ENCODE assay signal across 1 cellular context in the genomic region with DNA sequence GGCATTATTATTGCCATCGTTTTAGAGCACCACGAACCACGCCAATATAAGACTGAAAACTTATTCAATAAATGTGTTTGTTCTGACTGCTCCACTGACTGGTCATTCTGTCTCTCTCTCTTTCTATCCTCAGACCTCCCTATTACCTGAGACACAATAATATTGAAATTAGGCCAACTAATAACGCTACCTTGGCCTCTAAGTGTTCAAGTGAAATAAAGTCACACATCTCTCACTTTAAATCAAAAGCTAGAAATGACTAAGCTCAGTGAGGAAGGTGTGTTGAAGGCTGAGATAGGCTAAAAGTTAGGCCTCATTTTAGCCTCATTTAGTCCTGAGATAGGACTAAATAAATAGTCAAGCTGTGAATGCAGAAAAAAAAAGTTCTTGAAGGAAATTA.
TF ChIP-seq lines count a peak whose summit lies in the region.

No MANE protein-coding gene starts in this region.

TF ChIP-seq in GM12878, 131 proteins besides CTCF, POLR2A, EP300 and RAD21 (continued from another document):
- TF ChIP-seq, protein P1, sequence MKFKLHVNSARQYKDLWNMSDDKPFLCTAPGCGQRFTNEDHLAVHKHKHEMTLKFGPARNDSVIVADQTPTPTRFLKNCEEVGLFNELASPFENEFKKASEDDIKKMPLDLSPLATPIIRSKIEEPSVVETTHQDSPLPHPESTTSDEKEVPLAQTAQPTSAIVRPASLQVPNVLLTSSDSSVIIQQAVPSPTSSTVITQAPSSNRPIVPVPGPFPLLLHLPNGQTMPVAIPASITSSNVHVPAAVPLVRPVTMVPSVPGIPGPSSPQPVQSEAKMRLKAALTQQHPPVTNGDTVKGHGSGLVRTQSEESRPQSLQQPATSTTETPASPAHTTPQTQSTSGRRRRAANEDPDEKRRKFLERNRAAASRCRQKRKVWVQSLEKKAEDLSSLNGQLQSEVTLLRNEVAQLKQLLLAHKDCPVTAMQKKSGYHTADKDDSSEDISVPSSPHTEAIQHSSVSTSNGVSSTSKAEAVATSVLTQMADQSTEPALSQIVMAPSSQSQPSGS (IDR thresholded peaks at IDR 0.05; ENCODE audit: low read length), result peak; percentile 51; the same call in 1 of the 2 replicates
- TF ChIP-seq JUNB (IDR thresholded peaks at IDR 0.05) (peak; percentile 94), ZNF207 (IDR thresholded peaks at IDR 0.05; ENCODE audit: borderline replicate concordance) (no peak), SPI1 (IDR thresholded peaks at IDR 0.05; ENCODE audit: borderline replicate concordance, insufficient read depth, low read depth, low read length) (no peak), GABPA (IDR thresholded peaks at IDR 0.05; ENCODE audit: low read depth) (0 out of 2 replicates have a peak, but pooled peaks have one; percentile 25), FOXM1 (IDR thresholded peaks at IDR 0.05; ENCODE audit: low read depth, low read length) (0 out of 2 replicates have a peak, but pooled peaks have one; percentile 30), RBBP5 (conservative IDR thresholded peaks at IDR 0.05) (no peak), GATAD2B (conservative IDR thresholded peaks at IDR 0.05; ENCODE audit: low read depth) (no peak), EED (IDR thresholded peaks at IDR 0.05; ENCODE audit: low read depth) (no peak), NFIC (IDR thresholded peaks at IDR 0.05; ENCODE audit: low read depth, low read length) (peak; percentile 70), HDAC6 (IDR thresholded peaks at IDR 0.05; ENCODE audit: unreplicated experiment) (no peak), SP1 (IDR thresholded peaks at IDR 0.05; ENCODE audit: low read depth, low read length) (no peak), TBL1XR1 (IDR thresholded peaks at IDR 0.05; ENCODE audit: low read depth, low read length) (no peak), BRCA1 (IDR thresholded peaks at IDR 0.05; ENCODE audit: low read depth, low read length) (no peak), RUNX3 (IDR thresholded peaks at IDR 0.05; ENCODE audit: low read length) (peak; percentile 43), IRF4 (IDR thresholded peaks at IDR 0.05; ENCODE audit: low read depth, low read length) (peak; percentile 45; the same call in 1 of the 2 replicates), ZNF384 (IDR thresholded peaks at IDR 0.05; ENCODE audit: borderline replicate concordance, low read depth, low read length) (no peak)
- TF ChIP-seq, protein P2, sequence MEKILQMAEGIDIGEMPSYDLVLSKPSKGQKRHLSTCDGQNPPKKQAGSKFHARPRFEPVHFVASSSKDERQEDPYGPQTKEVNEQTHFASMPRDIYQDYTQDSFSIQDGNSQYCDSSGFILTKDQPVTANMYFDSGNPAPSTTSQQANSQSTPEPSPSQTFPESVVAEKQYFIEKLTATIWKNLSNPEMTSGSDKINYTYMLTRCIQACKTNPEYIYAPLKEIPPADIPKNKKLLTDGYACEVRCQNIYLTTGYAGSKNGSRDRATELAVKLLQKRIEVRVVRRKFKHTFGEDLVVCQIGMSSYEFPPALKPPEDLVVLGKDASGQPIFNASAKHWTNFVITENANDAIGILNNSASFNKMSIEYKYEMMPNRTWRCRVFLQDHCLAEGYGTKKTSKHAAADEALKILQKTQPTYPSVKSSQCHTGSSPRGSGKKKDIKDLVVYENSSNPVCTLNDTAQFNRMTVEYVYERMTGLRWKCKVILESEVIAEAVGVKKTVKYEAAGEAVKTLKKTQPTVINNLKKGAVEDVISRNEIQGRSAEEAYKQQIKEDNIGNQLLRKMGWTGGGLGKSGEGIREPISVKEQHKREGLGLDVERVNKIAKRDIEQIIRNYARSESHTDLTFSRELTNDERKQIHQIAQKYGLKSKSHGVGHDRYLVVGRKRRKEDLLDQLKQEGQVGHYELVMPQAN (conservative IDR thresholded peaks at IDR 0.05), result no peak
- TF ChIP-seq, protein P3, sequence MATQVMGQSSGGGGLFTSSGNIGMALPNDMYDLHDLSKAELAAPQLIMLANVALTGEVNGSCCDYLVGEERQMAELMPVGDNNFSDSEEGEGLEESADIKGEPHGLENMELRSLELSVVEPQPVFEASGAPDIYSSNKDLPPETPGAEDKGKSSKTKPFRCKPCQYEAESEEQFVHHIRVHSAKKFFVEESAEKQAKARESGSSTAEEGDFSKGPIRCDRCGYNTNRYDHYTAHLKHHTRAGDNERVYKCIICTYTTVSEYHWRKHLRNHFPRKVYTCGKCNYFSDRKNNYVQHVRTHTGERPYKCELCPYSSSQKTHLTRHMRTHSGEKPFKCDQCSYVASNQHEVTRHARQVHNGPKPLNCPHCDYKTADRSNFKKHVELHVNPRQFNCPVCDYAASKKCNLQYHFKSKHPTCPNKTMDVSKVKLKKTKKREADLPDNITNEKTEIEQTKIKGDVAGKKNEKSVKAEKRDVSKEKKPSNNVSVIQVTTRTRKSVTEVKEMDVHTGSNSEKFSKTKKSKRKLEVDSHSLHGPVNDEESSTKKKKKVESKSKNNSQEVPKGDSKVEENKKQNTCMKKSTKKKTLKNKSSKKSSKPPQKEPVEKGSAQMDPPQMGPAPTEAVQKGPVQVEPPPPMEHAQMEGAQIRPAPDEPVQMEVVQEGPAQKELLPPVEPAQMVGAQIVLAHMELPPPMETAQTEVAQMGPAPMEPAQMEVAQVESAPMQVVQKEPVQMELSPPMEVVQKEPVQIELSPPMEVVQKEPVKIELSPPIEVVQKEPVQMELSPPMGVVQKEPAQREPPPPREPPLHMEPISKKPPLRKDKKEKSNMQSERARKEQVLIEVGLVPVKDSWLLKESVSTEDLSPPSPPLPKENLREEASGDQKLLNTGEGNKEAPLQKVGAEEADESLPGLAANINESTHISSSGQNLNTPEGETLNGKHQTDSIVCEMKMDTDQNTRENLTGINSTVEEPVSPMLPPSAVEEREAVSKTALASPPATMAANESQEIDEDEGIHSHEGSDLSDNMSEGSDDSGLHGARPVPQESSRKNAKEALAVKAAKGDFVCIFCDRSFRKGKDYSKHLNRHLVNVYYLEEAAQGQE (IDR thresholded peaks at IDR 0.05; ENCODE audit: low read depth, low read length), result no peak
